Comparison of ENCODE assay signal across 17 cellular contexts in the genomic region with DNA sequence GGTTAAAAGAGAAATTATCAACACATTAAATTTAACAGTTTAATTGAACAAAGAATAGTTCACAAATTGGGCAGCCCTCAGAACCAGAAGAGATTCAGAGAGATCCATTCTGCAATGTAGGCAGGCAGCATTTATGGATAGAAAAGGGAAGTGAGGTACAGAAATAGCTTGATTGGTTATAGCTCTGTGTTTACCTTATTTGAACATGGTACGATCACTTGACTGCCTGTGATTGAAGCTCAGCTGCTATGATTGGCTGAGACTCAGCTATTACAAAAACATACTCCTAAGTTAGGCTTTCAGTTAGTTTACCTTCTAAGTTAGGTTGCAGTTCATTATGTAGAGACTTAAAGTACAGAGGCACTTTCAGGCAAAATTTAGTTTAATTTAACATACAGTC.
"Had no signal": no experiment of that assay in that cellular context is flagged by ENCODE, and none has a peak within 500 bp of the region (broad histone marks: within the 10 kb centered on the region; RNA-seq: fewer than 3 reads in every experiment).

No MANE protein-coding gene starts in this region.

- H3K27me3 Mint-ChIP-seq: activated naive CD8-positive, alpha-beta T cell treated with anti-CD3 and anti-CD28 coated beads, Interleukin-2, amount 50 U/mL, for 24 hours had no signal

- H3K27ac ChIP-seq: breast epithelium, epithelial cell of prostate, right lobe of liver, stomach, thoracic aorta, upper lobe of right lung, VCaP had no signal

- H3K4me3 Mint-ChIP-seq: activated naive CD4-positive, alpha-beta T cell treated with anti-CD3 and anti-CD28 coated beads for 36 hours; activated naive CD8-positive, alpha-beta T cell treated with anti-CD3 and anti-CD28 coated beads, Interleukin-2, amount 50 U/mL, for 24 hours had no signal

- H3K9me3 Mint-ChIP-seq: activated naive CD4-positive, alpha-beta T cell treated with anti-CD3 and anti-CD28 coated beads for 36 hours; activated naive CD8-positive, alpha-beta T cell treated with anti-CD3 and anti-CD28 coated beads, Interleukin-2, amount 50 U/mL, for 24 hours; activated T-helper 2 cell treated with anti-CD3 and anti-CD28 coated beads, Interferon-gamma antibody, Interleukin-2, Interleukin-4, amounts not matched to agents 10 μg/mL and 5 μg/mL and 100 μg/mL, durations not matched to agents 14 hours and 24 hours and 36 hours had no signal

- ATAC-seq: activated naive CD8-positive, alpha-beta T cell treated with anti-CD3 and anti-CD28 coated beads, Interleukin-2, amount 50 U/mL, for 24 hours; right lobe of liver; upper lobe of right lung had no signal

- DNase-seq: activated CD4-positive, alpha-beta T cell treated with anti-CD3 and anti-CD28 coated beads, Interleukin-2, amount 50 U/mL, for 48 hours; activated naive CD4-positive, alpha-beta T cell treated with anti-CD3 and anti-CD28 coated beads for 36 hours; activated naive CD8-positive, alpha-beta T cell treated with anti-CD3 and anti-CD28 coated beads, Interleukin-2, amount 50 U/mL, for 24 hours; aorta; foreskin melanocyte; kidney glomerular epithelial cell; mesendoderm; right lobe of liver; stomach; T-helper 9 cell; upper lobe of right lung had no signal

- H3K36me3 ChIP-seq: breast epithelium, right lobe of liver had no signal

- H3K9me3 ChIP-seq: breast epithelium, right lobe of liver, stomach, thoracic aorta, upper lobe of right lung had no signal

- H3K4me1 ChIP-seq: breast epithelium, right lobe of liver, stomach, upper lobe of right lung had no signal

- H3K4me3 ChIP-seq: breast epithelium, right lobe of liver, smooth muscle cell, stomach, thoracic aorta, upper lobe of right lung had no signal

- H3K27me3 ChIP-seq: breast epithelium, right lobe of liver, stomach, upper lobe of right lung had no signal

- H3K4me2 ChIP-seq: smooth muscle cell had no signal

- H3K27ac Mint-ChIP-seq: activated naive CD4-positive, alpha-beta T cell treated with anti-CD3 and anti-CD28 coated beads for 36 hours; activated naive CD8-positive, alpha-beta T cell treated with anti-CD3 and anti-CD28 coated beads, Interleukin-2, amount 50 U/mL, for 24 hours; activated T-helper 2 cell treated with anti-CD3 and anti-CD28 coated beads, Interferon-gamma antibody, Interleukin-2, Interleukin-4, amounts not matched to agents 10 μg/mL and 5 μg/mL and 100 μg/mL, durations not matched to agents 14 hours and 24 hours and 36 hours had no signal
